Comparison of ENCODE assay signal across 8 cellular contexts in the genomic region with DNA sequence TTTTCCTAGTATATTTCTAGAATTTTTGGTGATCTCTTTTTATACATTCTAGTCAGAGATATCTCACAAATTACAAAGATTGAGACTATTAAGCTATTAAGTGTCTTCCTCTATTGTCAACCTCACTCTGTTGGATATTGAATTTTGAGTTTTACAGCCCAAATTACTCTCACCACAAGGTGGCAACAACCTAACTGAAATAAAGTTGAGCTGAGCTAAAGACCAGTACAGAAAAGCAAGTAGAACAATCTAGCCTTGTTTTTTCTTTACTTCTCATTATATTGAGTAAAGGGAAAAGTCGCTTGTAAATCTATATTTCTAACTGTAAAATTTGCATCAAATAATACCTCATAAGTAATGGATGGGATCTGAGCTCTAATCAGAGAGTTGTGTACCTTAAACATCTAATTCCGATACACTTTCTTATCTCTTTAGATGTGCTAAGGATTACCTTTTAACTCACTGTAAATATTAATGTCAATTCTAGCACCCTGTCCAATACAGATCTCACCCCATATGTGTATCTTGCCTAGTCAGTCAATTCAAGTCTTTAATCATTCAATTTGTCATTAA. TPM values are rescaled to one million over a fixed set of nuclear protein-coding genes. Genes with fewer than 3 reads are reported as not detected.
DNase-seq lines count a peak whose midpoint lies in the region; ATAC-seq, FAIRE-seq and TF ChIP-seq lines count a peak whose summit lies in the region.

No MANE protein-coding gene starts in this region.

- FAIRE-seq in endothelial cell of umbilical vein (lab: Jason Lieb, UNC), result peak; percentile 78

- dilution Hi-C loops in endothelial cell of umbilical vein (cut with MboI; ENCODE audit: extremely low pct_ligation_motif_present, low sequenced_read_pairs), result no loop called here

- no peak for TF ChIP-seq POLR2A in endothelial cell of umbilical vein (IDR thresholded peaks at IDR 0.05; ENCODE audit: low read depth, low read length)

- no peaks in the 10 kb centered on the region for H4K20me1 ChIP-seq in endothelial cell of umbilical vein (replicated peaks; ENCODE audit: control insufficient read depth, extremely low read depth, insufficient read depth, low read length)

- TF ChIP-seq CTCF in endothelial cell of umbilical vein (IDR thresholded peaks at IDR 0.05; ENCODE audit: extremely low read depth in 1 of 2, insufficient read depth in 1 of 2, low read depth in 1 of 2, low read length in 2 of 2), result peak; percentile 20 to 39
- peak; percentile 28 for TF ChIP-seq CTCF in psoas muscle (IDR thresholded peaks at IDR 0.05)

- H3K4me1 ChIP-seq in endothelial cell of umbilical vein (ENCODE audit: control insufficient read depth, extremely low read depth, insufficient read depth, low read length) (no peaks in the 10 kb centered on the region), psoas muscle (no peaks in the 10 kb centered on the region)

- no peaks in the 10 kb centered on the region for H3K79me2 ChIP-seq in endothelial cell of umbilical vein (ENCODE audit: control insufficient read depth, insufficient read depth, low read length)

- intact Hi-C loops in endothelial cell of umbilical vein (cut with micrococcal nuclease) (loop anchor here (1.0 kb wide), 1 partner anchor 42 kb away; no protein-coding TSS in a partner anchor), psoas muscle (cut with DNase I) (loop anchor here in 1 of 2 donors (5.0 kb wide), 1 partner anchor 41 kb away; no protein-coding TSS in a partner anchor)

- H3K4me3 ChIP-seq in endothelial cell of umbilical vein (replicated peaks in 1 of 3; ENCODE audit: insufficient read depth in 1 of 3, low read depth in 1 of 3, low read length in 3 of 3), result no peak overlapping the region
- H3K4me3 ChIP-seq in psoas muscle, result no peak overlapping the region

- no peak for ATAC-seq in psoas muscle
- ATAC-seq in GM18502 (IDR thresholded peaks at IDR 0.05; ENCODE audit: poor library complexity, unreplicated experiment), result no peak
- ATAC-seq in GM21786 (IDR thresholded peaks at IDR 0.05; ENCODE audit: unreplicated experiment), result no peak

- POLR2A ChIA-PET in endothelial cell of umbilical vein (lab: Charles Lee), result no interaction called here

- no TSS peak for BruUV-seq in endothelial cell of umbilical vein (replicated peaks; lab: Mats Ljungman, UMichigan)

- no peaks in the 10 kb centered on the region for H3K9me3 ChIP-seq in endothelial cell of umbilical vein (replicated peaks; ENCODE audit: control insufficient read depth, insufficient read depth, low read length)
- H3K9me3 ChIP-seq in psoas muscle, result no peaks in the 10 kb centered on the region

- no peak overlapping the region for H2AFZ ChIP-seq in endothelial cell of umbilical vein (ENCODE audit: low read depth, low read length)

- H3K9ac ChIP-seq in endothelial cell of umbilical vein (replicated peaks; ENCODE audit: extremely low read depth, insufficient read depth, low read length), result no peak overlapping the region

- 64 to 74% (median 73%) methylated on average over 2 of the region's 2 CpGs for WGBS in psoas muscle, 3 donors

- DNase-seq in NCI-H2171 treated with DMSO at 0.1 percent for 48 hours (lab: John Stamatoyannopoulos, UW), result peak; percentile 1
- DNase-seq in NCI-H2171 (lab: John Stamatoyannopoulos, UW), result no peak
- peak; percentile 2 for DNase-seq in NCI-H748 treated with DMSO at 0.1 percent for 48 hours (lab: John Stamatoyannopoulos, UW)
- DNase-seq in endothelial cell of umbilical vein (ENCODE audit: low read depth, low spot score), result peak; percentile 59
- DNase-seq in psoas muscle, result no peak
- no peak for DNase-seq in activated gamma-delta T cell (lab: John Stamatoyannopoulos, UW)

- H3K27me3 ChIP-seq in endothelial cell of umbilical vein (ENCODE audit: control insufficient read depth in 2 of 2, insufficient read depth in 2 of 2, low read length in 2 of 2) (peaks cover 33 to 42% of the 10 kb centered on the region in 2 experiments), psoas muscle (ENCODE audit: insufficient read depth in 3 of 3, low read length in 2 of 3) (peaks cover 0 to 12% (median 3%) of the 10 kb centered on the region in 3 donors)

- H3K36me3 ChIP-seq in endothelial cell of umbilical vein (ENCODE audit: control insufficient read depth in 2 of 2, extremely low read depth in 1 of 2, insufficient read depth in 2 of 2, low read length in 2 of 2) (no peaks in the 10 kb centered on the region), psoas muscle (ENCODE audit: insufficient read depth in 1 of 2, low read depth in 1 of 2) (no peaks in the 10 kb centered on the region)

- CTCF ChIA-PET in endothelial cell of umbilical vein (lab: Charles Lee), result interaction anchor here (0.7 to 9.4 kb wide), 34 partner anchors 10 to 454 kb away, joined by 3 to 263 read pairs (median 4); partner anchors contain the start of genes COMMD2, PFN2 and WWTR1

- no peaks in the 10 kb centered on the region for H3K9me1 ChIP-seq in endothelial cell of umbilical vein (replicated peaks; ENCODE audit: control insufficient read depth, extremely low read depth, insufficient read depth, low read length)

- H3K27ac ChIP-seq in endothelial cell of umbilical vein (ENCODE audit: insufficient read depth, low read depth, low read length) (no peak overlapping the region), psoas muscle (no peak overlapping the region)

- H3K4me2 ChIP-seq in endothelial cell of umbilical vein (ENCODE audit: insufficient read depth, low read length), result no peak overlapping the region

TF ChIP-seq in endothelial cell of umbilical vein, 7 proteins besides CTCF, POLR2A, EP300 and RAD21:
- TF ChIP-seq POLR2AphosphoS5 (IDR thresholded peaks at IDR 0.05; ENCODE audit: insufficient read depth, low read depth, low read length), result no peak
- no peak for TF ChIP-seq EZH2 (IDR thresholded peaks at IDR 0.05; ENCODE audit: borderline replicate concordance, low read depth, low read length, severe bottlenecking)
- TF ChIP-seq JUN (IDR thresholded peaks at IDR 0.05; ENCODE audit: borderline replicate concordance, insufficient read depth, insufficient read length, low read depth), result no peak
- TF ChIP-seq MYC (IDR thresholded peaks at IDR 0.05; ENCODE audit: low read depth, low read length), result no peak
- no peak for TF ChIP-seq FOS (IDR thresholded peaks at IDR 0.05; ENCODE audit: borderline replicate concordance, insufficient read depth, low read length)
- TF ChIP-seq MAX (IDR thresholded peaks at IDR 0.05; ENCODE audit: insufficient read depth, insufficient read length), result no peak
- TF ChIP-seq GATA2 (IDR thresholded peaks at IDR 0.05; ENCODE audit: insufficient read depth, insufficient read length, low read depth, low read length), result no peak

RNA-seq across cellular contexts. Expression of gene COMMD2, which starts 13.6 kb away (rescaled TPM):
- total RNA-seq in endothelial cell of umbilical vein (42.9 and 51.0 TPM in 2 replicates), psoas muscle (10 to 100 TPM; 11.6 to 22.8 (median 15.1) TPM)
- polyA plus RNA-seq in endothelial cell of umbilical vein (10.7 and 18.3 TPM in 2 replicates), psoas muscle (10 to 100 TPM in 2 of 3 donors, 1 to 10 TPM in 1; 7.7 to 19.1 (median 11.1) TPM)
- 36.3 and 38.6 TPM in 2 replicates for polyA plus RNA-seq in endothelial cell of umbilical vein (2011; cell fraction: cytosol; rRNA removed)
- polyA plus RNA-seq in endothelial cell of umbilical vein (2011; cell fraction: nucleus; rRNA removed), result 16.7 and 21.6 TPM in 2 replicates
- polyA plus RNA-seq in endothelial cell of umbilical vein (2012), result 20.0 and 26.4 TPM in 2 replicates
- 11.8 and 13.6 TPM in 2 replicates for polyA minus RNA-seq in endothelial cell of umbilical vein
- polyA minus RNA-seq in endothelial cell of umbilical vein (2011; cell fraction: cytosol; rRNA and poly(A)+ RNA removed), result 15.7 TPM
- 11.2 and 19.7 TPM in 2 replicates for polyA minus RNA-seq in endothelial cell of umbilical vein (2011; cell fraction: nucleus; rRNA and poly(A)+ RNA removed)

RNA-seq across cellular contexts. Expression of gene ANKUB1, which starts 26.5 kb away (rescaled TPM):
- total RNA-seq in endothelial cell of umbilical vein (not detected in 2 replicates), psoas muscle (not detected)
- polyA plus RNA-seq in endothelial cell of umbilical vein (not detected in 2 replicates), psoas muscle (1 to 10 TPM in 1 of 3 donors, not detected in 2; 2.9 TPM)
- polyA plus RNA-seq in endothelial cell of umbilical vein (2011; cell fraction: cytosol; rRNA removed), result not detected in 2 replicates
- polyA plus RNA-seq in endothelial cell of umbilical vein (2011; cell fraction: nucleus; rRNA removed), result 0.33 and 0.56 TPM in 2 replicates
- not detected in 2 replicates for polyA plus RNA-seq in endothelial cell of umbilical vein (2012)
- not detected in 2 replicates for polyA minus RNA-seq in endothelial cell of umbilical vein
- polyA minus RNA-seq in endothelial cell of umbilical vein (2011; cell fraction: cytosol; rRNA and poly(A)+ RNA removed), result not detected
- not detected in 2 replicates for polyA minus RNA-seq in endothelial cell of umbilical vein (2011; cell fraction: nucleus; rRNA and poly(A)+ RNA removed)

RNA-seq across cellular contexts. Expression of gene RNF13, which starts 47.2 kb away (rescaled TPM):
- 27.1 and 29.5 TPM in 2 replicates for total RNA-seq in endothelial cell of umbilical vein
- polyA plus RNA-seq in endothelial cell of umbilical vein, result 14.8 and 16.4 TPM in 2 replicates
- polyA plus RNA-seq in endothelial cell of umbilical vein (2011; cell fraction: cytosol; rRNA removed), result 20.3 and 22.2 TPM in 2 replicates
- polyA plus RNA-seq in endothelial cell of umbilical vein (2011; cell fraction: nucleus; rRNA removed), result 23.1 and 24.2 TPM in 2 replicates
- 18.0 and 28.6 TPM in 2 replicates for polyA plus RNA-seq in endothelial cell of umbilical vein (2012)
- polyA minus RNA-seq in endothelial cell of umbilical vein, result 39.7 and 49.4 TPM in 2 replicates
- polyA minus RNA-seq in endothelial cell of umbilical vein (2011; cell fraction: cytosol; rRNA and poly(A)+ RNA removed), result 97.7 TPM
- polyA minus RNA-seq in endothelial cell of umbilical vein (2011; cell fraction: nucleus; rRNA and poly(A)+ RNA removed), result 40.5 and 42.7 TPM in 2 replicates
- total RNA-seq in psoas muscle, result 10 to 100 TPM; 39.8 to 51.0 (median 43.9) TPM
- 10 to 100 TPM; 21.7 to 44.0 (median 32.9) TPM for polyA plus RNA-seq in psoas muscle

Comparison
In these comparisons a context has a peak if more than half of its experiments do, and no peak if none do; other contexts are left out.
1. DNase-seq: peak in NCI-H2171 treated with DMSO at 0.1 percent for 48 hours (single experiment), NCI-H748 treated with DMSO at 0.1 percent for 48 hours (single experiment) and endothelial cell of umbilical vein (single experiment); none in NCI-H2171 (single experiment), psoas muscle (0 of 2) and activated gamma-delta T cell (single experiment).